ENCODE assay signal across 24 cellular contexts in genomic region chr4:112340048-112340447, GRCh38.
"Had no signal": no experiment of that assay in that cellular context is flagged by ENCODE, and none has a peak within 500 bp of the region (broad histone marks: within the 10 kb centered on the region; RNA-seq: fewer than 3 reads in every experiment).

No MANE protein-coding gene starts in this region.

- H3K36me3 Mint-ChIP-seq: natural killer cell treated with Interleukin-12 subunit alpha and Interleukin-12 subunit beta and Interleukin-15 and Interleukin-18, amount 100 ng/mL, for 72 hours had no signal

- ATAC-seq: activated CD8-positive, alpha-beta T cell treated with anti-CD3 and anti-CD28 coated beads, Interleukin-2, amount 10 ng/mL, durations not matched to agents 7 days and 5 days; activated naive CD4-positive, alpha-beta T cell treated with anti-CD3 and anti-CD28 coated beads, Interleukin-2, amount 50 U/mL, for 72 hours; natural killer cell treated with Interleukin-12 subunit alpha and Interleukin-12 subunit beta and Interleukin-15 and Interleukin-18, amount 100 ng/mL, for 72 hours had no signal

- H3K4me3 ChIP-seq: coronary artery, esophagus muscularis mucosa, hepatocyte, right atrium auricular region, skin epidermis, tibial nerve, uterus had no signal

- H3K9me3 Mint-ChIP-seq: activated B cell treated with CpG ODN at 0.5 μM for 24 hours; activated naive CD4-positive, alpha-beta T cell treated with anti-CD3 and anti-CD28 coated beads, Interleukin-2, amount 50 U/mL, for 72 hours; central memory CD8-positive, alpha-beta T cell; natural killer cell treated with Interleukin-12 subunit alpha and Interleukin-12 subunit beta and Interleukin-15 and Interleukin-18, amount 100 ng/mL, for 72 hours had no signal

- H3K27me3 Mint-ChIP-seq: activated B cell treated with CpG ODN at 0.5 μM for 24 hours had no signal

- H3K4me1 Mint-ChIP-seq: activated B cell treated with CpG ODN at 0.5 μM for 24 hours; central memory CD8-positive, alpha-beta T cell had no signal

- H3K27ac Mint-ChIP-seq: activated B cell treated with CpG ODN at 0.5 μM for 24 hours; activated CD8-positive, alpha-beta T cell treated with anti-CD3 and anti-CD28 coated beads, Interleukin-2, amount 10 ng/mL, durations not matched to agents 7 days and 5 days; activated naive CD4-positive, alpha-beta T cell treated with anti-CD3 and anti-CD28 coated beads, Interleukin-2, amount 50 U/mL, for 72 hours; natural killer cell treated with Interleukin-12 subunit alpha and Interleukin-12 subunit beta and Interleukin-15 and Interleukin-18, amount 100 ng/mL, for 72 hours had no signal

- DNase-seq: activated B cell treated with CpG ODN at 0.5 μM for 24 hours; activated CD4-positive, alpha-beta T cell treated with anti-CD3 and anti-CD28 coated beads for 48 hours; activated CD8-positive, alpha-beta memory T cell treated with anti-CD3 and anti-CD28 coated beads, Interleukin-2, amount 50 U/mL, for 4 hours; activated CD8-positive, alpha-beta T cell treated with anti-CD3 and anti-CD28 coated beads, Interleukin-2, amount 10 ng/mL, durations not matched to agents 7 days and 5 days; activated gamma-delta T cell; activated T-cell treated with anti-CD3 and anti-CD28 coated beads, Interleukin-2, amount 50 U/mL, for 48 hours; amniotic stem cell; brain microvascular endothelial cell; kidney glomerular epithelial cell; nucleus accumbens; stimulated activated CD4-positive, alpha-beta T cell treated with anti-CD3 and anti-CD28 coated beads, Interleukin-4, amount 100 ng/mL, for 4 hours; stimulated activated CD8-positive, alpha-beta memory T cell treated with anti-CD3 and anti-CD28 coated beads, Interleukin-4, amount 100 ng/mL, for 48 hours; stimulated activated naive CD4-positive, alpha-beta T cell treated with Interleukin-2 at 50 U/mL for 16 hours; substantia nigra; uterus had no signal

- H3K4me3 Mint-ChIP-seq: activated B cell treated with CpG ODN at 0.5 μM for 24 hours; activated CD8-positive, alpha-beta T cell treated with anti-CD3 and anti-CD28 coated beads, Interleukin-2, amount 10 ng/mL, durations not matched to agents 7 days and 5 days; central memory CD8-positive, alpha-beta T cell; natural killer cell treated with Interleukin-12 subunit alpha and Interleukin-12 subunit beta and Interleukin-15 and Interleukin-18, amount 100 ng/mL, for 72 hours had no signal
